In genomic region chr7:125390866-125391265, GRCh38 we compare ENCODE assay signal across 28 cellular contexts.
"Had no signal": no experiment of that assay in that cellular context is flagged by ENCODE, and none has a peak within 500 bp of the region (broad histone marks: within the 10 kb centered on the region; RNA-seq: fewer than 3 reads in every experiment).

No MANE protein-coding gene starts in this region.

- H3K4me3 ChIP-seq: Peyer's patch had no signal

- H3K36me3 Mint-ChIP-seq: activated CD4-positive, alpha-beta memory T cell treated with anti-CD3 and anti-CD28 coated beads for 36 hours; activated naive CD8-positive, alpha-beta T cell had no signal

- DNase-seq: activated CD4-positive, alpha-beta memory T cell treated with anti-CD3 and anti-CD28 coated beads for 36 hours; activated CD4-positive, alpha-beta T cell treated with anti-CD3 and anti-CD28 coated beads, Interleukin-2, amount 10 ng/mL, durations not matched to agents 7 days and 5 days; activated CD4-positive, CD25-positive, alpha-beta regulatory T cell; activated CD8-positive, alpha-beta memory T cell treated with anti-CD3 and anti-CD28 coated beads for 24 hours; activated gamma-delta T cell; activated naive CD4-positive, alpha-beta T cell treated with anti-CD3 and anti-CD28 coated beads for 36 hours; activated T-cell treated with anti-CD3 and anti-CD28 coated beads, Interleukin-2, amount 50 U/mL, for 4 hours; NCI-H1105 treated with DMSO at 0.1 percent for 48 hours; NCI-H146; NCI-H187 treated with DMSO at 0.1 percent for 48 hours; NCI-H2081 treated with DMSO at 0.1 percent for 48 hours; NCI-H2171 treated with DMSO at 0.1 percent for 48 hours; NCI-H226; NCI-H526; NCI-H774; NK-92 treated with Interleukin-12 subunit alpha and Interleukin-12 subunit beta, amount 100 ng/mL, for 24 hours; OCI-M1; Peyer's patch; Right ventricle myocardium superior; T-helper 17 cell; T1000 had no signal

- H3K4me2 ChIP-seq: KMS-11 had no signal

- ATAC-seq: activated T-cell treated with anti-CD3 and anti-CD28 coated beads, Interleukin-2, amount 50 U/mL, for 4 hours; activated T-helper 17 cell treated with anti-CD3 and anti-CD28 coated beads, Interleukin-2, amount 50 U/mL, for 72 hours; T-helper 17 cell had no signal

- H3K27me3 Mint-ChIP-seq: activated CD4-positive, alpha-beta memory T cell treated with anti-CD3 and anti-CD28 coated beads for 36 hours; activated CD4-positive, alpha-beta T cell treated with anti-CD3 and anti-CD28 coated beads, Interleukin-2, amount 10 ng/mL, durations not matched to agents 7 days and 5 days; activated naive CD8-positive, alpha-beta T cell; activated T-helper 17 cell treated with anti-CD3 and anti-CD28 coated beads, Interleukin-2, amount 50 U/mL, for 72 hours; central memory CD8-positive, alpha-beta T cell; T-helper 17 cell had no signal

- H3K27me3 ChIP-seq: Peyer's patch had no signal

- H3K9ac ChIP-seq: KMS-11 had no signal

- FAIRE-seq: bronchial epithelial cell had no signal

- H3K4me1 Mint-ChIP-seq: activated CD4-positive, alpha-beta T cell treated with anti-CD3 and anti-CD28 coated beads, Interleukin-2, amount 10 ng/mL, durations not matched to agents 7 days and 5 days; activated T-helper 17 cell treated with anti-CD3 and anti-CD28 coated beads, Interleukin-2, amount 50 U/mL, for 72 hours; central memory CD8-positive, alpha-beta T cell; T-helper 17 cell had no signal

- H3K9me3 ChIP-seq: Peyer's patch had no signal

- H3K27ac Mint-ChIP-seq: activated CD4-positive, alpha-beta memory T cell treated with anti-CD3 and anti-CD28 coated beads for 36 hours; activated CD4-positive, alpha-beta T cell treated with anti-CD3 and anti-CD28 coated beads, Interleukin-2, amount 10 ng/mL, durations not matched to agents 7 days and 5 days; activated naive CD4-positive, alpha-beta T cell treated with anti-CD3 and anti-CD28 coated beads for 36 hours; activated naive CD8-positive, alpha-beta T cell; activated T-helper 17 cell treated with anti-CD3 and anti-CD28 coated beads, Interleukin-2, amount 50 U/mL, for 72 hours; T-helper 17 cell had no signal

- H3K4me3 Mint-ChIP-seq: activated CD4-positive, alpha-beta memory T cell treated with anti-CD3 and anti-CD28 coated beads for 36 hours; activated CD4-positive, alpha-beta T cell treated with anti-CD3 and anti-CD28 coated beads, Interleukin-2, amount 10 ng/mL, durations not matched to agents 7 days and 5 days; activated naive CD4-positive, alpha-beta T cell treated with anti-CD3 and anti-CD28 coated beads for 36 hours; activated naive CD8-positive, alpha-beta T cell; activated T-cell treated with anti-CD3 and anti-CD28 coated beads, Interleukin-2, amount 50 U/mL, for 4 hours; activated T-helper 17 cell treated with anti-CD3 and anti-CD28 coated beads, Interleukin-2, amount 50 U/mL, for 72 hours; central memory CD8-positive, alpha-beta T cell; T-helper 17 cell had no signal

- H3K27ac ChIP-seq: KMS-11, Peyer's patch, RWPE1, VCaP had no signal

- H3K4me1 ChIP-seq: Peyer's patch had no signal

- H3K9me3 Mint-ChIP-seq: activated CD4-positive, alpha-beta T cell treated with anti-CD3 and anti-CD28 coated beads, Interleukin-2, amount 10 ng/mL, durations not matched to agents 7 days and 5 days had no signal

- H3K36me3 ChIP-seq: Peyer's patch had no signal
